22 cellular contexts compared by ENCODE assay signal in genomic region chr12:111137968-111138367, GRCh38.
DNase-seq lines count a peak whose midpoint lies in the region; ATAC-seq and TF ChIP-seq lines count a peak whose summit lies in the region.
"Had no signal": no experiment of that assay in that cellular context is flagged by ENCODE, and none has a peak within 500 bp of the region (broad histone marks: within the 10 kb centered on the region; RNA-seq: fewer than 3 reads in every experiment).

No MANE protein-coding gene starts in this region.

- ATAC-seq in left lobe of liver, result peak; percentile 26
- ATAC-seq: A549; CD8-positive, alpha-beta T cell; PC-3; Right ventricle myocardium inferior had no signal

- no peak overlapping the region for H3K4me3 ChIP-seq in NB4 (ENCODE audit: low read depth, low read length)
- H3K4me3 ChIP-seq: A549, SJCRH30 had no signal

- peak; percentile 14 for DNase-seq in NCI-H1694 (lab: John Stamatoyannopoulos, UW)
- no peak for DNase-seq in NCI-H1694 treated with DMSO at 0.1 percent for 48 hours (lab: John Stamatoyannopoulos, UW)
- peak; percentile 52 for DNase-seq in D341Med (ENCODE audit: low spot score)
- peak; percentile 31 for DNase-seq in NB4 (ENCODE audit: low read depth)
- no peak for DNase-seq in left lobe of liver (ENCODE audit: low spot score)
- no peak for DNase-seq in islet precursor cell
- no peak for DNase-seq in NCI-H774 (lab: John Stamatoyannopoulos, UW)
- no peak for DNase-seq in ureter (ENCODE audit: low spot score)
- DNase-seq: Caco-2; CD8-positive, alpha-beta T cell; Karpas-422; NCI-H1048; NCI-H1436; NCI-H1930; NCI-H2107; NCI-H446 treated with DMSO at 0.1 percent for 48 hours; NCI-H526 treated with DMSO at 0.1 percent for 48 hours; NK-92 treated with Interleukin-12 subunit alpha and Interleukin-12 subunit beta, amount 100 ng/mL, for 24 hours; PC-3; SJCRH30 had no signal

- TF ChIP-seq POLR2A in NB4 (IDR thresholded peaks at IDR 0.05; ENCODE audit: extremely low read depth, insufficient read length), result no peak

- TF ChIP-seq CTCF in NB4 (IDR thresholded peaks at IDR 0.05; ENCODE audit: low read depth, low read length), result no peak

Comparison
In these comparisons a context has a peak if more than half of its experiments do, and no peak if none do; other contexts are left out.
1. DNase-seq: peak in NCI-H1694 (single experiment), D341Med (single experiment) and NB4 (single experiment); none in NCI-H1694 treated with DMSO at 0.1 percent for 48 hours (single experiment), left lobe of liver (single experiment), islet precursor cell (single experiment), NCI-H774 (single experiment) and ureter (single experiment).